In genomic region chr10:3729397-3729796, GRCh38 we compare ENCODE assay signal across 20 cellular contexts. TPM values are rescaled to one million over a fixed set of nuclear protein-coding genes. Genes with fewer than 3 reads are reported as not detected.
DNase-seq lines count a peak whose midpoint lies in the region; ATAC-seq and TF ChIP-seq lines count a peak whose summit lies in the region.
"Had no signal": no experiment of that assay in that cellular context is flagged by ENCODE, and none has a peak within 500 bp of the region (broad histone marks: within the 10 kb centered on the region; RNA-seq: fewer than 3 reads in every experiment).

No MANE protein-coding gene starts in this region.

- peak; percentile 22 for DNase-seq in AG08395 (ENCODE audit: low spot score)
- peak; percentile 48 for DNase-seq in LHCN-M2 (ENCODE audit: low read depth)
- DNase-seq in astrocyte of the cerebellum (ENCODE audit: low read depth), result peak; percentile 28
- peak; percentile 63 for DNase-seq in iris pigment epithelial cell (ENCODE audit: low read depth)
- DNase-seq in NCI-H2196 treated with DMSO at 0.1 percent for 48 hours (lab: John Stamatoyannopoulos, UW; ENCODE audit: unreplicated experiment), result no peak
- no peak for DNase-seq in NCI-H1105 treated with DMSO at 0.1 percent for 48 hours (lab: John Stamatoyannopoulos, UW)
- DNase-seq in GM20000 (ENCODE audit: low spot score), result no peak
- DNase-seq: activated CD8-positive, alpha-beta T cell treated with anti-CD3 and anti-CD28 coated beads, Interleukin-2, amount 10 ng/mL, durations not matched to agents 7 days and 5 days; adrenal gland; COR-L47; cortex of kidney; hippocampal formation; left cardiac atrium; NCI-H1417 treated with DMSO at 0.1 percent for 48 hours; NCI-H446 treated with DMSO at 0.1 percent for 48 hours; small intestine; upper lobe of right lung; WERI-Rb-1 had no signal

- H3K4me3 ChIP-seq in astrocyte of the cerebellum (ENCODE audit: low read depth, low read length), result no peak overlapping the region
- H3K4me3 ChIP-seq: adrenal gland, upper lobe of right lung had no signal

- ATAC-seq in GM18520 (IDR thresholded peaks at IDR 0.05; ENCODE audit: unreplicated experiment), result no peak
- ATAC-seq: activated CD8-positive, alpha-beta T cell treated with anti-CD3 and anti-CD28 coated beads, Interleukin-2, amount 10 ng/mL, durations not matched to agents 7 days and 5 days; left cardiac atrium; stimulated activated memory B cell treated with anti-CD40 and anti-IgM and Interleukin-4, amounts not matched to agents 10 μg/mL and 1 μg/mL and 100 μg/mL, for 72 hours; upper lobe of right lung had no signal

- no peak for TF ChIP-seq CTCF in astrocyte of the cerebellum (IDR thresholded peaks at IDR 0.05; ENCODE audit: low read depth, low read length, missing control alignments)
- no peak for TF ChIP-seq CTCF in GM20000 (IDR thresholded peaks at IDR 0.05; ENCODE audit: extremely low read depth, missing control alignments)

- in situ Hi-C loops in astrocyte of the cerebellum (cut with HindIII; ENCODE audit: low sequenced_read_pairs), result no loop called here

RNA-seq across cellular contexts. Expression of gene KLF6, which starts 55.6 kb away (rescaled TPM):
- 30.7 and 35.9 TPM in 2 replicates for total RNA-seq in LHCN-M2 (2014; rRNA removed)
- polyA plus RNA-seq in LHCN-M2 (2012), result 48.4 TPM

Comparison
In these comparisons a context has a peak if more than half of its experiments do, and no peak if none do; other contexts are left out.
1. DNase-seq: peak in AG08395 (single experiment), LHCN-M2 (single experiment), astrocyte of the cerebellum (single experiment) and iris pigment epithelial cell (single experiment); none in NCI-H2196 treated with DMSO at 0.1 percent for 48 hours (single experiment), NCI-H1105 treated with DMSO at 0.1 percent for 48 hours (single experiment) and GM20000 (single experiment).